1 cellular context compared by ENCODE assay signal in the genomic region with DNA sequence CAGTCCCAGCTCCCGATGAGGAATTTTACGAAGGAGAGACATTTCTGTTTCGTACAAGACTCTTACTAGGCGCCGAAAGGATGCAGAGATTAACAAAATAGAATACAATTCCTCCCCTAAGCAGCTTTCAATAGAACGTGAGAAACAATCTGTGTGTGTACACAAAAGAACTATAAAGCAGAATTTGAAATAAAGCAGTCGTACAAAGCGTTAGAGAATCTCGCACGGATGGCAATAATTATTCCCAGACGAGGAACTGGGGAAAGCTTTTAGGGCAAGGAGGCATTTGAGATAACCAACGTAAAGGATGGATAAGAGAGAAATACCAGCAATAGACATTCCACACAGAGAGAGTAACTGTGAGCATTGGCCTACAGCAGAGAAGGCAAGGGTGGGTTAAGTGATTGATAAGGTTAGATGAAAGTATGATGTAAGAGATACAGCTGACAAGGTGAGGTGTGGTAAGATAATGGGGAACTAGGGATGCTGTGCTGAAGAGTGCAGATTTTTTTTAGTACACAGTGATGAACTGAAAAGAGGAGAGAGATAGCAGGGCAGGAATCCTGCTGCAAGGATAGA.
TF ChIP-seq lines count a peak whose summit lies in the region.

No MANE protein-coding gene starts in this region.

TF ChIP-seq in SK-N-SH treated with all-trans-retinoic acid at 6 μM for 48 hours, 23 proteins besides CTCF, POLR2A, EP300 and RAD21 (continued from another document):
- TF ChIP-seq TOX (CRISPR knock-in tag; IDR thresholded peaks at IDR 0.05; ENCODE audit: borderline replicate concordance): no peak
- no peak for TF ChIP-seq PPARA (CRISPR knock-in tag; IDR thresholded peaks at IDR 0.05; ENCODE audit: borderline replicate concordance)
- no peak for TF ChIP-seq ZNF565 (CRISPR knock-in tag; conservative IDR thresholded peaks at IDR 0.05; ENCODE audit: low read depth)
- TF ChIP-seq CSDC2 (CRISPR knock-in tag; IDR thresholded peaks at IDR 0.05): no peak
